Comparison of ENCODE assay signal across 8 cellular contexts in genomic region chr16:88743693-88744519, GRCh38. TPM values are rescaled to one million over a fixed set of nuclear protein-coding genes. Genes with fewer than 3 reads are reported as not detected.
A peak's percentile ranks its signal among the peaks of the same experiment; 100 is the strongest.
DNase-seq lines count a peak whose midpoint lies in the region; ATAC-seq and TF ChIP-seq lines count a peak whose summit lies in the region.

No MANE protein-coding gene starts in this region.

- no peaks in the 10 kb centered on the region for H3K36me3 Mint-ChIP-seq in activated CD8-positive, alpha-beta memory T cell treated with anti-CD3 and anti-CD28 coated beads, Interleukin-2, amount 10 ng/mL, durations not matched to agents 7 days and 5 days
- H3K36me3 Mint-ChIP-seq in endodermal cell (ENCODE audit: low read depth) (no peaks in the 10 kb centered on the region), mesothelial cell of epicardium (no peaks in the 10 kb centered on the region)

- no peaks in the 10 kb centered on the region for H3K27me3 Mint-ChIP-seq in activated CD8-positive, alpha-beta memory T cell treated with anti-CD3 and anti-CD28 coated beads, Interleukin-2, amount 10 ng/mL, durations not matched to agents 7 days and 5 days
- H3K27me3 Mint-ChIP-seq in endodermal cell (ENCODE audit: insufficient read depth) (no peaks in the 10 kb centered on the region), mesothelial cell of epicardium (ENCODE audit: low read depth) (no peaks in the 10 kb centered on the region)

- peak; percentile 29 for ATAC-seq in activated CD8-positive, alpha-beta memory T cell treated with anti-CD3 and anti-CD28 coated beads, Interleukin-2, amount 10 ng/mL, durations not matched to agents 7 days and 5 days

- no peak overlapping the region for H3K9ac ChIP-seq in endodermal cell (ENCODE audit: extremely low read depth, low read length, poor library complexity, severe bottlenecking)

- H3K4me3 Mint-ChIP-seq in activated CD8-positive, alpha-beta memory T cell treated with anti-CD3 and anti-CD28 coated beads, Interleukin-2, amount 10 ng/mL, durations not matched to agents 7 days and 5 days, result no peak overlapping the region
- H3K4me3 Mint-ChIP-seq in endodermal cell (no peak overlapping the region), mesothelial cell of epicardium (no peak overlapping the region)

- CTCF ChIA-PET in activated CD8-positive, alpha-beta memory T cell treated with anti-CD3 and anti-CD28 coated beads, Interleukin-2, amount 10 ng/mL, durations not matched to agents 7 days and 5 days (lab: Charles Lee), result interaction anchor here (0.7 to 9.2 kb wide), 17 partner anchors 10 to 114 kb away, joined by 3 to 90 read pairs (median 4); partner anchors contain the start of gene PIEZO1

- H3K27me3 ChIP-seq in endodermal cell (ENCODE audit: control insufficient read depth, insufficient read depth, low read length, poor library complexity, severe bottlenecking), result no peaks in the 10 kb centered on the region

- H3K36me3 ChIP-seq in endodermal cell (ENCODE audit: control insufficient read depth, insufficient read depth, low read length), result no peaks in the 10 kb centered on the region

- WGBS in endodermal cell (ENCODE audit: insufficient coverage in 1 of 2, insufficient read length in 1 of 2), 2 experiments, result 68 to 74% methylated on average over 22 to 30 of the region's 30 CpGs

- no peaks in the 10 kb centered on the region for H3K4me1 ChIP-seq in endodermal cell (ENCODE audit: control insufficient read depth, insufficient read depth, low read length)

- H3K27ac ChIP-seq in endodermal cell (ENCODE audit: low read depth, low read length), result no peak overlapping the region

- no peaks in the 10 kb centered on the region for H3K9me3 Mint-ChIP-seq in activated CD8-positive, alpha-beta memory T cell treated with anti-CD3 and anti-CD28 coated beads, Interleukin-2, amount 10 ng/mL, durations not matched to agents 7 days and 5 days (ENCODE audit: low read depth)
- H3K9me3 Mint-ChIP-seq in endodermal cell (no peaks in the 10 kb centered on the region), mesothelial cell of epicardium (no peaks in the 10 kb centered on the region)

- H3K4me1 Mint-ChIP-seq in activated CD8-positive, alpha-beta memory T cell treated with anti-CD3 and anti-CD28 coated beads, Interleukin-2, amount 10 ng/mL, durations not matched to agents 7 days and 5 days, result peaks cover 35% of the 10 kb centered on the region
- H3K4me1 Mint-ChIP-seq in endodermal cell (no peaks in the 10 kb centered on the region), mesothelial cell of epicardium (no peaks in the 10 kb centered on the region)

- no peaks in the 10 kb centered on the region for H3K9me3 ChIP-seq in endodermal cell (ENCODE audit: control insufficient read depth, low read length)

- no peak overlapping the region for H3K4me3 ChIP-seq in endodermal cell (ENCODE audit: low read length)

- H3K27ac Mint-ChIP-seq in activated CD8-positive, alpha-beta memory T cell treated with anti-CD3 and anti-CD28 coated beads, Interleukin-2, amount 10 ng/mL, durations not matched to agents 7 days and 5 days, result no peak overlapping the region
- H3K27ac Mint-ChIP-seq in endodermal cell (no peak overlapping the region), mesothelial cell of epicardium (no peak overlapping the region)

- TF ChIP-seq CTCF in endodermal cell (conservative IDR thresholded peaks at IDR 0.05), result peak; percentile 97
- peak; percentile 91 for TF ChIP-seq CTCF in mesothelial cell of epicardium (IDR thresholded peaks at IDR 0.05; ENCODE audit: unreplicated experiment)

- DNase-seq in NCI-H2107 treated with DMSO at 0.1 percent for 48 hours (lab: John Stamatoyannopoulos, UW; ENCODE audit: unreplicated experiment) (peak; percentile 29), NCI-H2107 (lab: John Stamatoyannopoulos, UW) (no peak), NCI-H526 treated with DMSO at 0.1 percent for 48 hours (lab: John Stamatoyannopoulos, UW) (peak; percentile 15), endodermal cell (peak; percentile 94), mesothelial cell of epicardium (ENCODE audit: low spot score in 2 of 2, unreplicated experiment in 2 of 2) (peak; percentile 76 to 90), NOMO-1 treated with DMSO at 0.1 percent for 48 hours (lab: John Stamatoyannopoulos, UW; ENCODE audit: unreplicated experiment) (no peak)
- peak; percentile 72 for DNase-seq in activated CD8-positive, alpha-beta memory T cell treated with anti-CD3 and anti-CD28 coated beads, Interleukin-2, amount 10 ng/mL, durations not matched to agents 7 days and 5 days
- DNase-seq in stimulated activated CD8-positive, alpha-beta memory T cell treated with anti-CD3 and anti-CD28 coated beads, Interleukin-4, amount 100 ng/mL, for 1 hour (ENCODE audit: low read depth in 2 of 2, low spot score in 1 of 2), result peak; percentile 56 to 60

RNA-seq across cellular contexts. Expression of gene CTU2, which starts 37.6 kb away (rescaled TPM):
- 10 to 100 TPM; 31.1 to 40.0 TPM for total RNA-seq in activated CD8-positive, alpha-beta memory T cell treated with anti-CD3 and anti-CD28 coated beads, Interleukin-2, amount 10 ng/mL, durations not matched to agents 7 days and 5 days
- 10 to 100 TPM; 16.7 to 24.3 TPM for total RNA-seq in endodermal cell
- 20.6 TPM for polyA plus RNA-seq in endodermal cell (2013, experiment 1 of 2)
- polyA plus RNA-seq in endodermal cell (2013, experiment 2 of 2), result 14.3 TPM
- 22.2 to 28.2 TPM (median 22.2 TPM) in 3 replicates for total RNA-seq in mesothelial cell of epicardium

RNA-seq across cellular contexts. Expression of gene RNF166, which starts 37.7 kb away (rescaled TPM):
- total RNA-seq in activated CD8-positive, alpha-beta memory T cell treated with anti-CD3 and anti-CD28 coated beads, Interleukin-2, amount 10 ng/mL, durations not matched to agents 7 days and 5 days, result 100 to 1,000 TPM; 124 to 174 TPM
- 10 to 100 TPM; 24.2 to 27.2 TPM for total RNA-seq in endodermal cell
- 37.1 TPM for polyA plus RNA-seq in endodermal cell (2013, experiment 1 of 2)
- polyA plus RNA-seq in endodermal cell (2013, experiment 2 of 2), result 29.8 TPM
- total RNA-seq in mesothelial cell of epicardium, result 20.9 to 22.9 TPM (median 21.4 TPM) in 3 replicates

RNA-seq across cellular contexts. Expression of gene PIEZO1, which starts 41.1 kb away (rescaled TPM):
- total RNA-seq in activated CD8-positive, alpha-beta memory T cell treated with anti-CD3 and anti-CD28 coated beads, Interleukin-2, amount 10 ng/mL, durations not matched to agents 7 days and 5 days, result 100 to 1,000 TPM; 269 to 347 TPM
- total RNA-seq in endodermal cell, result 10 to 100 TPM; 84.1 to 97.0 TPM
- polyA plus RNA-seq in endodermal cell (2013, experiment 1 of 2), result 26.7 TPM
- 28.6 TPM for polyA plus RNA-seq in endodermal cell (2013, experiment 2 of 2)
- 148 to 160 TPM (median 151 TPM) in 3 replicates for total RNA-seq in mesothelial cell of epicardium

RNA-seq across cellular contexts. Expression of gene SNAI3, which starts 57.6 kb away (rescaled TPM):
- total RNA-seq in activated CD8-positive, alpha-beta memory T cell treated with anti-CD3 and anti-CD28 coated beads, Interleukin-2, amount 10 ng/mL, durations not matched to agents 7 days and 5 days, result 10 to 100 TPM in 1 of 2 experiments, 1 to 10 TPM in 1; 5.6 to 14.1 TPM
- total RNA-seq in endodermal cell (1 to 10 TPM in 1 of 2 donors, under 1 TPM in 1; 0.77 to 2.1 TPM), mesothelial cell of epicardium (0.29 to 0.69 TPM (median 0.43 TPM) in 3 replicates)
- 0.75 TPM for polyA plus RNA-seq in endodermal cell (2013, experiment 1 of 2)
- polyA plus RNA-seq in endodermal cell (2013, experiment 2 of 2), result 0.46 TPM

RNA-seq across cellular contexts. Expression of gene CDT1, which starts 59.7 kb away (rescaled TPM):
- 100 to 1,000 TPM; 124 to 191 TPM for total RNA-seq in activated CD8-positive, alpha-beta memory T cell treated with anti-CD3 and anti-CD28 coated beads, Interleukin-2, amount 10 ng/mL, durations not matched to agents 7 days and 5 days
- total RNA-seq in endodermal cell (10 to 100 TPM; 57.1 to 63.0 TPM), mesothelial cell of epicardium (14.1 to 15.9 TPM (median 14.6 TPM) in 3 replicates)
- polyA plus RNA-seq in endodermal cell (2013, experiment 1 of 2), result 41.5 TPM
- 34.7 TPM for polyA plus RNA-seq in endodermal cell (2013, experiment 2 of 2)

Comparison
In these comparisons a context has a peak if more than half of its experiments do, and no peak if none do; other contexts are left out.
1. DNase-seq: peak in NCI-H2107 treated with DMSO at 0.1 percent for 48 hours (single experiment), NCI-H526 treated with DMSO at 0.1 percent for 48 hours (single experiment), activated CD8-positive, alpha-beta memory T cell treated with anti-CD3 and anti-CD28 coated beads, Interleukin-2, amount 10 ng/mL, durations not matched to agents 7 days and 5 days (single experiment), endodermal cell (single experiment), mesothelial cell of epicardium (2 of 2) and stimulated activated CD8-positive, alpha-beta memory T cell treated with anti-CD3 and anti-CD28 coated beads, Interleukin-4, amount 100 ng/mL, for 1 hour (2 of 2); none in NCI-H2107 (single experiment) and NOMO-1 treated with DMSO at 0.1 percent for 48 hours (single experiment).